1 cellular context compared by ENCODE assay signal in the genomic region with DNA sequence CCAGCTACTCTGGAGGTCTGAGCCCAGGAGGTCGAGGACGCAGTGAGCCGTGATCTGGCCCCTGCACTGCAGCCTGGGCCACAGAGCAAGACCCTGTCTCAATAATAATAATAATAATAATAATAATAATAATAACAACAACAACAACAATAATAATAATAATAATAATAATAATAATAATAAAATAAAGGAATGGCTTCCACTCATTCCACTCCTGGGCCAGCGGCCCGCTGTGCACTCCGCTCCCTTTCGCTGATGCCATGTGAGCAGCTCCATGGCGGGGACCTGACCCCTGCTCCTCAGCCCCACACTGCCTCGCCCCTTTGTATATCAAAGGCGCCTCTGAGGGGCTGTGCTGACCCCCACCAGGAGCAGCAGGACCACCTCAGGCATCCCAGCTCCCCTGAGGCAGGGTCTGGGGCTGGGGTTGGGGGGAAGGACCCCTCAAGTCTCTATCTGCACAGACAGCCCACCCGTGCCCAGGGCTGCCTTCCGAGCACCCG.
TF ChIP-seq lines count a peak whose summit lies in the region.

No MANE protein-coding gene starts in this region.

TF ChIP-seq in GM12878, 131 proteins besides CTCF, POLR2A, EP300 and RAD21:
- TF ChIP-seq HDGF (IDR thresholded peaks at IDR 0.05): no peak
- TF ChIP-seq ZNF274 (IDR thresholded peaks at IDR 0.05; ENCODE audit: insufficient read depth, insufficient read length): no peak
- TF ChIP-seq RUNX3 (IDR thresholded peaks at IDR 0.05; ENCODE audit: low read length): no peak
- TF ChIP-seq NR2C1 (IDR thresholded peaks at IDR 0.05): no peak
- TF ChIP-seq FOS (IDR thresholded peaks at IDR 0.05; ENCODE audit: borderline replicate concordance, extremely low read depth, insufficient read length): no peak
- TF ChIP-seq, protein P1, sequence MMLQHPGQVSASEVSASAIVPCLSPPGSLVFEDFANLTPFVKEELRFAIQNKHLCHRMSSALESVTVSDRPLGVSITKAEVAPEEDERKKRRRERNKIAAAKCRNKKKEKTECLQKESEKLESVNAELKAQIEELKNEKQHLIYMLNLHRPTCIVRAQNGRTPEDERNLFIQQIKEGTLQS (IDR thresholded peaks at IDR 0.05; ENCODE audit: borderline replicate concordance, extremely low read depth, low read depth, low read length): no peak
